ENCODE assay signal across 8 cellular contexts in the genomic region with DNA sequence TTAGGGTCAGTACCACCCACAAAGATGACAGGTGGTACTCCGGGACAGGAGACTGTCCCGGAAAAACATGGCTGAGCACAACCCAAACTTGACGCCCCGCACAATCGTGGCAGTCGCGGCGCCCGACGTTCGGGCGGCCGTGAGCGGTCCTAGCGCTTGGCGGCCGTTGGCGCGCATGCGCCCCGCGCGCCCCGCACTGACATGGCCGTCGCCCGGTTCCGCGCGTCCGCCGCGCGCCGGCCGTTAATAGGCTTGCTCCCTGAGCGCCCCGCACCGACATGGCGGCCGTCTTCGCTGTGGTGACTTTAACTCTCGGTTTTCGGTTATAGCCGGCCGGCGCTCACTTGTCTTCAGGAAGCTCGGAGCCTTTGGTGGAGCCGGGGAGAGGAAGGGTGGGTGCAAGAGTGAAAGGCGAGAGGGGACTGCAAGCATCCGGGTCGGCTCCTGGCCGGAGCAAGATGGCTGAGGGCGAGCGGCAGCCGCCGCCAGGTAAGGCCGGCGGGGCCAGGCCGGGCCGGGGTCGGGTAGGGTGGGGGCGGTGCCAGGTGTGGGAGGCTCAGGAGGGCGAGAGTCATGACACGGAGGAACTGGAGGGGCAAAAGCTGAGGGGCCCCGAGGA. TPM values are rescaled to one million over a fixed set of nuclear protein-coding genes. Genes with fewer than 3 reads are reported as not detected.
DNase-seq lines count a peak whose midpoint lies in the region; ATAC-seq and TF ChIP-seq lines count a peak whose summit lies in the region.

TSS of gene PTPA (plus strand) at position 273 of the 619 bp plus-strand sequence. CDS start at position 459, 186 bp downstream.

- H3K36me3 ChIP-seq in HUES64 (ENCODE audit: insufficient read depth, low read length) (no peaks in the 10 kb centered on the region), mucosa of stomach (ENCODE audit: control insufficient read depth, insufficient read depth, low read length) (no peaks in the 10 kb centered on the region)

- peak; percentile 81 for DNase-seq in COR-L47 (lab: John Stamatoyannopoulos, UW)
- DNase-seq in OCI-M2 (lab: John Stamatoyannopoulos, UW; ENCODE audit: unreplicated experiment), result peak; percentile 71
- peak; percentile 88 for DNase-seq in activated T-cell treated with anti-CD3 and anti-CD28 coated beads for 48 hours (ENCODE audit: low read depth)
- no peak for DNase-seq in epithelial cell of proximal tubule (ENCODE audit: low read depth)
- peak; percentile 59 for DNase-seq in stimulated activated CD8-positive, alpha-beta memory T cell treated with anti-CD3 and anti-CD28 coated beads, Interleukin-7, amount 100 ng/mL, for 24 hours (ENCODE audit: low read depth)

- H3K9me3 ChIP-seq in HUES64 (ENCODE audit: insufficient read depth, low read depth, low read length) (no peaks in the 10 kb centered on the region), mucosa of stomach (ENCODE audit: control insufficient read depth, low read length) (no peaks in the 10 kb centered on the region)

- H3K27me3 ChIP-seq in HUES64 (ENCODE audit: insufficient read depth, low read length) (peaks cover 21% of the 10 kb centered on the region), mucosa of stomach (ENCODE audit: control insufficient read depth, insufficient read depth, low read length) (no peaks in the 10 kb centered on the region)

- H3K9ac ChIP-seq in HUES64 (ENCODE audit: low read depth, low read length) (peak within 1 kb of the TSS; percentile 96), mucosa of stomach (ENCODE audit: low read length) (peak within 1 kb of the TSS; percentile 91)

- under 1% methylated on average over 66 of the region's 66 CpGs for WGBS in HUES64

- H3K4me3 ChIP-seq in HUES64 (ENCODE audit: low read length) (peak within 1 kb of the TSS; percentile 66), epithelial cell of proximal tubule (ENCODE audit: low read depth, low read length) (peak within 1 kb of the TSS; percentile 93), mucosa of stomach (ENCODE audit: low read length) (peak within 1 kb of the TSS; percentile 41)

- H3K27ac ChIP-seq in HUES64 (ENCODE audit: low read depth, low read length), result peak within 1 kb of the TSS; percentile 95

- no peak for TF ChIP-seq CTCF in epithelial cell of proximal tubule (conservative IDR thresholded peaks at IDR 0.05; ENCODE audit: low read depth, low read length)

- H3K4me1 ChIP-seq in HUES64 (ENCODE audit: insufficient read depth, low read length), result 0 out of 2 replicates have a peak, but pooled peaks cover 3% of the 10 kb centered on the region
- H3K4me1 ChIP-seq in mucosa of stomach (ENCODE audit: control insufficient read depth, insufficient read depth, low read length), result peaks cover 35% of the 10 kb centered on the region

- ATAC-seq in GM21390 (IDR thresholded peaks at IDR 0.05; ENCODE audit: unreplicated experiment), result peak; percentile 82

RNA-seq across cellular contexts. Expression of gene PTPA, which starts in this region (rescaled TPM):
- polyA plus RNA-seq in HUES64 (2013, experiment 1 of 2), result 114 TPM
- polyA plus RNA-seq in HUES64 (2013, experiment 2 of 2), result 121 TPM
- total RNA-seq in epithelial cell of proximal tubule, result 184 and 220 TPM in 2 replicates

Comparison
In these comparisons a context has a peak if more than half of its experiments do, and no peak if none do; other contexts are left out.
1. H3K4me3 ChIP-seq: peak in every context shown above with its lines; median percentile 93 in epithelial cell of proximal tubule; 66 in HUES64; 41 in mucosa of stomach.